Comparison of ENCODE assay signal across 9 cellular contexts in the genomic region with DNA sequence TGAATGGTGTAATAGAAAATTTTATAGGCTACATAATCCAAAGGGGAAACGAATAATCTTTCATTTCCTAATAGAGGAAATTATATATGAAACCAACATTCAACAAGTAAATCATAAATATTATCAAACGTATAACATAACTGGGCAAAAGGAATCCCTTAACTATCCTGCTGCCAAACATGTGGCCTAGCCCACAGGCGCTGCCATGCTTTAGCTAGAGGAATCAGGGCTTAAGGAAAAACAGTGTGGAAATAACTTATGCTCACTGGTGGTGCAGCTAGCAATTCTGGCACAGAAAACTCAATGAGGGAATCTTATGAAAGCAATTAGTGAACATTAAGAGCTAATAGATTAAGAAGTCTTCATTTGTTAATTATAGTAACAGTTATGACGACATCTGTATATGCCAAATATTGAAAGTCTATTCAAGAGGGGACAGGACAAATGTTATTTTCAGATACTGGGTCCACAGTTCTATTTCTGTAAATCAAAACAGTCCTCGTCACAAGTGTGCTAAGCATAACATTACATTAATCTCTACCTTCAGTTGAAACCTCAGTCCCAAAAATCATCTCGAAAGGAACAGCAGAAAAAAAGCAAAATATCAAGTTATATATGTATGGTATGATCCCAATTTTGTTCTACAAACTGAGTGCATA.
A peak's percentile ranks its signal among the peaks of the same experiment; 100 is the strongest.
DNase-seq lines count a peak whose midpoint lies in the region; ATAC-seq and TF ChIP-seq lines count a peak whose summit lies in the region.
"Had no signal": no experiment of that assay in that cellular context is flagged by ENCODE, and none has a peak within 500 bp of the region (broad histone marks: within the 10 kb centered on the region; RNA-seq: fewer than 3 reads in every experiment).

No MANE protein-coding gene starts in this region.

- H3K4ac ChIP-seq in trophoblast cell (ENCODE audit: low read depth, low read length), result no peak overlapping the region

- no peak for ATAC-seq in natural killer cell

- TF ChIP-seq CTCF in foreskin fibroblast (IDR thresholded peaks at IDR 0.05; ENCODE audit: low read depth, low read length) (no peak), natural killer cell (IDR thresholded peaks at IDR 0.05) (no peak)

- peak overlapping the region; percentile 70 for H3K27ac ChIP-seq in trophoblast cell (ENCODE audit: low read depth, low read length)

- H3K9me3 ChIP-seq in adipocyte (ENCODE audit: control insufficient read depth, low read length) (no peaks in the 10 kb centered on the region), trophoblast cell (ENCODE audit: insufficient read depth, low read depth, low read length) (no peaks in the 10 kb centered on the region)
- H3K9me3 ChIP-seq: BE2C had no signal

- H4K8ac ChIP-seq in trophoblast cell (ENCODE audit: low read depth, low read length), result no peak overlapping the region

- peaks cover 3% of the 10 kb centered on the region for H3K36me3 ChIP-seq in adipocyte (ENCODE audit: control insufficient read depth, insufficient read depth, low read length, severe bottlenecking)
- H3K36me3 ChIP-seq in trophoblast cell (ENCODE audit: control insufficient read depth in 1 of 2, insufficient read depth in 2 of 2, low read length in 2 of 2), result peaks cover 0 to 8% of the 10 kb centered on the region in 2 experiments
- H3K36me3 ChIP-seq: BE2C had no signal

- H4K12ac ChIP-seq in trophoblast cell (ENCODE audit: low read depth, low read length), result no peak overlapping the region

- no peak overlapping the region for H2AK5ac ChIP-seq in trophoblast cell (ENCODE audit: low read length)

- peaks cover 33% of the 10 kb centered on the region for H3K79me1 ChIP-seq in trophoblast cell (ENCODE audit: low read length)

- no peak overlapping the region for H3K4me2 ChIP-seq in trophoblast cell (ENCODE audit: low read length)

- peak overlapping the region; percentile 37 for H2BK12ac ChIP-seq in trophoblast cell (ENCODE audit: low read length)

- no peak overlapping the region for H3K23ac ChIP-seq in trophoblast cell (ENCODE audit: low read length)

- H3K4me1 ChIP-seq in adipocyte (ENCODE audit: control insufficient read depth, insufficient read depth, low read length), result peaks cover 71% of the 10 kb centered on the region
- H3K4me1 ChIP-seq in trophoblast cell (ENCODE audit: control insufficient read depth in 1 of 2, insufficient read depth in 2 of 2, low read length in 2 of 2), result peaks cover 12 to 21% of the 10 kb centered on the region in 2 experiments
- H3K4me1 ChIP-seq: BE2C had no signal

- H3K4me1 Mint-ChIP-seq in natural killer cell, result no peaks in the 10 kb centered on the region

- no peak overlapping the region for H3K27ac Mint-ChIP-seq in natural killer cell

- H2BK120ac ChIP-seq in trophoblast cell (ENCODE audit: insufficient read depth, low read length, poor library complexity), result peak overlapping the region; percentile 52

- peak overlapping the region; percentile 71 for H3K4me3 ChIP-seq in adipocyte (ENCODE audit: low read length)
- H3K4me3 ChIP-seq in foreskin fibroblast (ENCODE audit: low read depth in 1 of 2, low read length in 2 of 2), result peak overlapping the region; percentile 8 to 27
- no peak overlapping the region for H3K4me3 ChIP-seq in trophoblast cell (ENCODE audit: low read depth, low read length)

- H3K27me3 ChIP-seq in adipocyte (replicated peaks; ENCODE audit: control insufficient read depth, insufficient read depth, low read length), result no peaks in the 10 kb centered on the region
- no peaks in the 10 kb centered on the region for H3K27me3 ChIP-seq in trophoblast cell (ENCODE audit: insufficient read depth, low read length)
- H3K27me3 ChIP-seq: BE2C had no signal

- peak overlapping the region; percentile 80 for H3K9ac ChIP-seq in adipocyte (ENCODE audit: low read length)
- no peak overlapping the region for H3K9ac ChIP-seq in trophoblast cell (ENCODE audit: low read length)

- no peak overlapping the region for H2BK5ac ChIP-seq in trophoblast cell (ENCODE audit: low read depth, low read length, poor library complexity)

- H3K27me3 Mint-ChIP-seq in natural killer cell (ENCODE audit: low read depth in 2 of 2), result no peaks in the 10 kb centered on the region

- WGBS in trophoblast cell (ENCODE audit: extremely low coverage, insufficient coverage, insufficient read length), result no CpG with 5 or more reads among the region's 6 CpGs

- H3K79me2 ChIP-seq in trophoblast cell (ENCODE audit: control insufficient read depth, insufficient read depth, low read length, poor library complexity), result peaks cover 7% of the 10 kb centered on the region

- H4K91ac ChIP-seq in trophoblast cell (ENCODE audit: low read depth, low read length), result no peak overlapping the region

- H3K4me3 Mint-ChIP-seq in natural killer cell, result no peak overlapping the region

- no peak overlapping the region for H2AFZ ChIP-seq in trophoblast cell (ENCODE audit: insufficient read depth, low read length, poor library complexity)

- intact Hi-C loops in natural killer cell (cut with micrococcal nuclease), result no loop called here

- peak; percentile 43 for DNase-seq in AG20443 (ENCODE audit: low spot score)
- DNase-seq in adipocyte (ENCODE audit: low read depth), result peak; percentile 80
- DNase-seq in foreskin fibroblast, result peak in 1 of 2 donors; percentile 67
- DNase-seq in trophoblast cell, result no peak
- DNase-seq in natural killer cell, result no peak
- DNase-seq in A172 (ENCODE audit: low spot score), result no peak
- DNase-seq in HuH-7.5 (ENCODE audit: low spot score), result no peak
- DNase-seq in inferior parietal cortex (ENCODE audit: extremely low spot score), result no peak
- DNase-seq: BE2C had no signal

- no peak overlapping the region for H3K18ac ChIP-seq in trophoblast cell (ENCODE audit: low read length)

- no peaks in the 10 kb centered on the region for H3K9me3 Mint-ChIP-seq in natural killer cell

- H3K14ac ChIP-seq in trophoblast cell (ENCODE audit: low read length), result no peak overlapping the region

- H3K36me3 Mint-ChIP-seq in natural killer cell, result no peaks in the 10 kb centered on the region

Comparison
In these comparisons a context has a peak if more than half of its experiments do, and no peak if none do; other contexts are left out.
1. DNase-seq: peak in AG20443 (single experiment) and adipocyte (single experiment); none in trophoblast cell (0 of 2), natural killer cell (single experiment), A172 (single experiment), HuH-7.5 (single experiment) and inferior parietal cortex (single experiment).